In the genomic region with DNA sequence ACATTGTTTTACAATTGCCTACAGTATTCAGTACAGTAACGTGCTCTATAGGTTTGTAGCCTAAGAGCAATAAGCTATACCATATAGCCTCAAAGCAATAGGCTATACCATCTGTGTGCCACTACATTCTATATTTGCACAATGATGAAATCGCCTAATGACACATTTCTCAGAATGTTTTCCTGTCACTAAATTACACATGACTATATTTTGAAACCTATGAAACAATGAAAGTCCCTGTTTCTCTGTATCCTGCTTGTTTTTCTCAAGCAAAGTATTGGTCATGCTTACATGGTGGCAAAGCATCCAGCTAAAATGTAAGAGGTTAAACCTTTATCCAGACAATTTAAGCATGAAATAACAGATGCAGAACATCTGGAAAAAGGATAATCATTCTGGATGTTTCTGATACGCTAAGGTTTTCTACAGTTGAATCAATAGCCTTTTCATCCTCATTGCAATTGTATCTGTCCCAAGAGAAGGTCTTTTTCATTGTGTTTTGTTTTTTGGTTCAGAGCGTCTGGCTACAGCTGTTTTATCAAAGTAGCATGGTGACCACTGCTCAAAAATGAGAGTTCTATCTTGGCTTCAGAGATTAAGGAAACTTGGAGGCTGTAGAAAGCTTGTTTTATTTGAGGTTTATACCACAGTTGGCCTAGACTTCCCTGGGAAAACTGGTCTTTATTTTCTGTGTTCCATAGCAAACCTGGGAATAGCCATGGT, we compare ENCODE assay signal across 23 cellular contexts.
DNase-seq lines count a peak whose midpoint lies in the region; ATAC-seq, FAIRE-seq and TF ChIP-seq lines count a peak whose summit lies in the region.
"Had no signal": no experiment of that assay in that cellular context is flagged by ENCODE, and none has a peak within 500 bp of the region (broad histone marks: within the 10 kb centered on the region; RNA-seq: fewer than 3 reads in every experiment).

No MANE protein-coding gene starts in this region.

- no peak overlapping the region for H3K27ac ChIP-seq in breast epithelium
- H3K27ac ChIP-seq: RWPE1 had no signal

- H3K36me3 ChIP-seq in breast epithelium: no peaks in the 10 kb centered on the region
- H3K36me3 ChIP-seq: BE2C, HAP-1 had no signal

- no peak for FAIRE-seq in urothelium cell line (lab: Jason Lieb, UNC)
- FAIRE-seq: D721Med, G401.6, GM18507 had no signal

- no peak for TF ChIP-seq POLR2A in breast epithelium (IDR thresholded peaks at IDR 0.05)

- ATAC-seq in GM19351 (IDR thresholded peaks at IDR 0.05; ENCODE audit: unreplicated experiment) (peak; percentile 38), HG02884 (IDR thresholded peaks at IDR 0.05; ENCODE audit: unreplicated experiment) (peak; percentile 46), HG03460 (IDR thresholded peaks at IDR 0.05; ENCODE audit: unreplicated experiment) (peak; percentile 40), sciatic nerve (peak; percentile 87)

- no peaks in the 10 kb centered on the region for H3K27me3 ChIP-seq in breast epithelium
- H3K27me3 ChIP-seq: BE2C had no signal

- H3K4me1 ChIP-seq in breast epithelium: no peaks in the 10 kb centered on the region
- H3K4me1 ChIP-seq: BE2C had no signal

- H3K4me3 ChIP-seq in breast epithelium: no peak overlapping the region
- H3K4me3 ChIP-seq: HAP-1 had no signal

- DNase-seq in sciatic nerve (ENCODE audit: low spot score) (no peak), breast epithelium (ENCODE audit: low spot score in 2 of 2) (no peak), urothelium cell line (ENCODE audit: low spot score) (no peak), cortex of kidney (lab: John Stamatoyannopoulos, UW) (no peak)
- DNase-seq: BE2C; CD4-positive, alpha-beta T cell; DND-41; KBM-7; NCI-H1417 treated with DMSO at 0.1 percent for 48 hours; NCI-H2029; NCI-H2171; NCI-H446; NCI-H69; NK-92 treated with Interleukin-12 subunit alpha and Interleukin-12 subunit beta, amount 100 ng/mL, for 24 hours; OCI-M1 had no signal

- intact Hi-C loops in sciatic nerve (cut with DNase I): no loop called here
- intact Hi-C loops in breast epithelium (cut with DNase I; ENCODE audit: low total_unique reads): no loop called here

- no peak for TF ChIP-seq CTCF in breast epithelium (IDR thresholded peaks at IDR 0.05)

- H3K9me3 ChIP-seq in breast epithelium: no peaks in the 10 kb centered on the region
- H3K9me3 ChIP-seq: BE2C, HAP-1 had no signal
